24 cellular contexts compared by ENCODE assay signal in genomic region chr16:17295948-17296347, GRCh38.
DNase-seq lines count a peak whose midpoint lies in the region; ATAC-seq and TF ChIP-seq lines count a peak whose summit lies in the region.
"Had no signal": no experiment of that assay in that cellular context is flagged by ENCODE, and none has a peak within 500 bp of the region (broad histone marks: within the 10 kb centered on the region; RNA-seq: fewer than 3 reads in every experiment).

No MANE protein-coding gene starts in this region.

- 61 to 65% methylated on average over 5 of the region's 5 CpGs for WGBS in GM23248 (ENCODE audit: low coverage in 1 of 2, low lambda C conversion rate in 2 of 2, missing lambda C conversion rate in 2 of 2), 2 experiments

- no peaks in the 10 kb centered on the region; the same call in 1 of the 2 replicates for H4K20me1 ChIP-seq in GM23248 (ENCODE audit: insufficient read depth)

- no peaks in the 10 kb centered on the region for H3K9me2 ChIP-seq in GM23248 (ENCODE audit: insufficient read depth)

- no peak for TF ChIP-seq POLR2A in gastrocnemius medialis (IDR thresholded peaks at IDR 0.05)

- H3K9ac ChIP-seq in GM23248: 0 out of 2 replicates have a peak overlapping the region, but pooled peaks have one; percentile 8

- no peaks in the 10 kb centered on the region for H3K36me3 Mint-ChIP-seq in type B pancreatic cell

- TF ChIP-seq CTCF in right atrium auricular region (IDR thresholded peaks at IDR 0.05) (no peak), gastrocnemius medialis (IDR thresholded peaks at IDR 0.05 in 4 of 5, conservative IDR thresholded peaks at IDR 0.05 in 1 of 5) (no peak), type B pancreatic cell (conservative IDR thresholded peaks at IDR 0.05) (no peak)

- no peak overlapping the region for H3K27ac ChIP-seq in GM23248
- H3K27ac ChIP-seq in right atrium auricular region: peak overlapping the region; percentile 79 to 86
- peak overlapping the region; percentile 42 to 66 (median 60) for H3K27ac ChIP-seq in gastrocnemius medialis
- H3K27ac ChIP-seq: right lobe of liver had no signal

- H3K27ac Mint-ChIP-seq in type B pancreatic cell: no peak overlapping the region
- H3K27ac Mint-ChIP-seq: activated CD8-positive, alpha-beta T cell treated with anti-CD3 and anti-CD28 coated beads for 36 hours had no signal

- no peak overlapping the region for H3K4me2 ChIP-seq in GM23248 (ENCODE audit: unreplicated experiment)

- H3K4me3 ChIP-seq in GM23248 (no peak overlapping the region), right atrium auricular region (no peak overlapping the region), gastrocnemius medialis (no peak overlapping the region)
- H3K4me3 ChIP-seq: GM12878, heart right ventricle, right lobe of liver had no signal

- no peaks in the 10 kb centered on the region for H3K9me3 Mint-ChIP-seq in type B pancreatic cell
- H3K9me3 Mint-ChIP-seq: activated CD8-positive, alpha-beta T cell treated with anti-CD3 and anti-CD28 coated beads for 36 hours; CD8-positive, alpha-beta memory T cell had no signal

- H3K4me1 ChIP-seq in GM23248 (ENCODE audit: insufficient read depth) (0 out of 2 replicates have a peak, but pooled peaks cover 3% of the 10 kb centered on the region), right atrium auricular region (peaks cover 0 to 35% of the 10 kb centered on the region in 2 donors), gastrocnemius medialis (peaks cover 19 to 25% of the 10 kb centered on the region in 2 donors)
- H3K4me1 ChIP-seq: right lobe of liver had no signal

- in situ Hi-C loops in GM23248 (cut with MboI) (no loop called here), gastrocnemius medialis (cut with MboI; ENCODE audit: low sequenced_read_pairs in 4 of 4) (no loop called here)

- peaks cover 25% of the 10 kb centered on the region for H3K4me1 Mint-ChIP-seq in type B pancreatic cell (ENCODE audit: unreplicated experiment)

- ATAC-seq in SK-N-SH treated with all-trans-retinoic acid at 6 μM for 48 hours: peak; percentile 18; the same call in 1 of the 3 replicates
- peak; percentile 75 to 95 for ATAC-seq in gastrocnemius medialis
- no peak for ATAC-seq in GM19467 (IDR thresholded peaks at IDR 0.05; ENCODE audit: unreplicated experiment)
- ATAC-seq: activated CD4-positive, CD25-positive, alpha-beta regulatory T cell treated with anti-CD3 and anti-CD28 coated beads, Interleukin-2, amount 50 U/mL, for 24 hours; activated CD8-positive, alpha-beta T cell treated with anti-CD3 and anti-CD28 coated beads for 36 hours; GM12878; right lobe of liver had no signal

- H3K36me3 ChIP-seq in GM23248 (ENCODE audit: low read depth): no peaks in the 10 kb centered on the region
- H3K36me3 ChIP-seq in right atrium auricular region: no peaks in the 10 kb centered on the region
- no peaks in the 10 kb centered on the region for H3K36me3 ChIP-seq in gastrocnemius medialis
- H3K36me3 ChIP-seq: heart right ventricle, right lobe of liver had no signal

- H2AFZ ChIP-seq in GM23248: no peak overlapping the region

- DNase-seq in GM23248 (no peak), right atrium auricular region (ENCODE audit: low spot score) (no peak), gastrocnemius medialis (peak; percentile 25 to 30), posterior cingulate gyrus (no peak), NCI-H748 (lab: John Stamatoyannopoulos, UW; ENCODE audit: unreplicated experiment) (no peak), type B pancreatic cell (ENCODE audit: extremely low spot score, unreplicated experiment) (no peak)
- DNase-seq: activated CD8-positive, alpha-beta T cell treated with anti-CD3 and anti-CD28 coated beads for 36 hours; activated naive CD4-positive, alpha-beta T cell; CD8-positive, alpha-beta memory T cell; cerebellar nuclear complex; effector CD8-positive, alpha-beta T cell; H7; KBM-7; NCI-H1048; NCI-H2029 treated with DMSO at 0.1 percent for 48 hours; NCI-H446; right lobe of liver; RPMI8226; T1000 had no signal

- peaks cover 91% of the 10 kb centered on the region for H3K79me2 ChIP-seq in GM23248 (ENCODE audit: insufficient read depth)

- H3K9me3 ChIP-seq in GM23248 (ENCODE audit: low read depth) (no peaks in the 10 kb centered on the region), right atrium auricular region (no peaks in the 10 kb centered on the region), gastrocnemius medialis (no peaks in the 10 kb centered on the region)
- H3K9me3 ChIP-seq: heart right ventricle, right lobe of liver had no signal

- intact Hi-C loops in gastrocnemius medialis (cut with DNase I; ENCODE audit: low total_unique reads): no loop called here
- intact Hi-C loops in posterior cingulate gyrus (cut with DNase I): no loop called here

- H3K27me3 ChIP-seq in GM23248 (replicated peaks; ENCODE audit: insufficient read depth): no peaks in the 10 kb centered on the region
- H3K27me3 ChIP-seq in right atrium auricular region: no peaks in the 10 kb centered on the region
- H3K27me3 ChIP-seq in gastrocnemius medialis: no peaks in the 10 kb centered on the region
- H3K27me3 ChIP-seq: heart right ventricle, right lobe of liver had no signal

- peaks cover 10% of the 10 kb centered on the region; the same call in 1 of the 2 replicates for H3F3A ChIP-seq in GM23248 (ENCODE audit: insufficient read depth)

- no peaks in the 10 kb centered on the region for H3K27me3 Mint-ChIP-seq in type B pancreatic cell
- H3K27me3 Mint-ChIP-seq: activated CD8-positive, alpha-beta T cell treated with anti-CD3 and anti-CD28 coated beads for 36 hours had no signal

- H3K4me3 Mint-ChIP-seq in type B pancreatic cell: no peak overlapping the region
- H3K4me3 Mint-ChIP-seq: activated CD8-positive, alpha-beta T cell treated with anti-CD3 and anti-CD28 coated beads for 36 hours had no signal

TF ChIP-seq in SK-N-SH treated with all-trans-retinoic acid at 6 μM for 48 hours, 23 proteins besides CTCF, POLR2A, EP300 and RAD21:
- no peak for TF ChIP-seq OSR1 (CRISPR knock-in tag; IDR thresholded peaks at IDR 0.05)
- no peak for TF ChIP-seq CSDC2 (CRISPR knock-in tag; IDR thresholded peaks at IDR 0.05)
- no peak for TF ChIP-seq TSHZ2 (CRISPR knock-in tag; IDR thresholded peaks at IDR 0.05)
- TF ChIP-seq, protein P1, sequence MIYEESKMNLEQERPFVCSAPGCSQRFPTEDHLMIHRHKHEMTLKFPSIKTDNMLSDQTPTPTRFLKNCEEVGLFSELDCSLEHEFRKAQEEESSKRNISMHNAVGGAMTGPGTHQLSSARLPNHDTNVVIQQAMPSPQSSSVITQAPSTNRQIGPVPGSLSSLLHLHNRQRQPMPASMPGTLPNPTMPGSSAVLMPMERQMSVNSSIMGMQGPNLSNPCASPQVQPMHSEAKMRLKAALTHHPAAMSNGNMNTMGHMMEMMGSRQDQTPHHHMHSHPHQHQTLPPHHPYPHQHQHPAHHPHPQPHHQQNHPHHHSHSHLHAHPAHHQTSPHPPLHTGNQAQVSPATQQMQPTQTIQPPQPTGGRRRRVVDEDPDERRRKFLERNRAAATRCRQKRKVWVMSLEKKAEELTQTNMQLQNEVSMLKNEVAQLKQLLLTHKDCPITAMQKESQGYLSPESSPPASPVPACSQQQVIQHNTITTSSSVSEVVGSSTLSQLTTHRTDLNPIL (CRISPR knock-in tag; IDR thresholded peaks at IDR 0.05; ENCODE audit: low read depth): no peak
- no peak for TF ChIP-seq BACH2 (CRISPR knock-in tag; IDR thresholded peaks at IDR 0.05; ENCODE audit: borderline replicate concordance)
- no peak for TF ChIP-seq RARB (CRISPR knock-in tag; IDR thresholded peaks at IDR 0.05)
- TF ChIP-seq, protein P2, sequence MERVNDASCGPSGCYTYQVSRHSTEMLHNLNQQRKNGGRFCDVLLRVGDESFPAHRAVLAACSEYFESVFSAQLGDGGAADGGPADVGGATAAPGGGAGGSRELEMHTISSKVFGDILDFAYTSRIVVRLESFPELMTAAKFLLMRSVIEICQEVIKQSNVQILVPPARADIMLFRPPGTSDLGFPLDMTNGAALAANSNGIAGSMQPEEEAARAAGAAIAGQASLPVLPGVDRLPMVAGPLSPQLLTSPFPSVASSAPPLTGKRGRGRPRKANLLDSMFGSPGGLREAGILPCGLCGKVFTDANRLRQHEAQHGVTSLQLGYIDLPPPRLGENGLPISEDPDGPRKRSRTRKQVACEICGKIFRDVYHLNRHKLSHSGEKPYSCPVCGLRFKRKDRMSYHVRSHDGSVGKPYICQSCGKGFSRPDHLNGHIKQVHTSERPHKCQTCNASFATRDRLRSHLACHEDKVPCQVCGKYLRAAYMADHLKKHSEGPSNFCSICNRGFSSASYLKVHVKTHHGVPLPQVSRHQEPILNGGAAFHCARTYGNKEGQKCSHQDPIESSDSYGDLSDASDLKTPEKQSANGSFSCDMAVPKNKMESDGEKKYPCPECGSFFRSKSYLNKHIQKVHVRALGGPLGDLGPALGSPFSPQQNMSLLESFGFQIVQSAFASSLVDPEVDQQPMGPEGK (CRISPR knock-in tag; IDR thresholded peaks at IDR 0.05; ENCODE audit: borderline replicate concordance): no peak
- TF ChIP-seq ZNF8 (CRISPR knock-in tag; IDR thresholded peaks at IDR 0.05): no peak
- no peak for TF ChIP-seq ESRRG (CRISPR knock-in tag; IDR thresholded peaks at IDR 0.05)
- no peak for TF ChIP-seq GLIS3 (CRISPR knock-in tag; IDR thresholded peaks at IDR 0.05)
- no peak for TF ChIP-seq ZNF70 (CRISPR knock-in tag; IDR thresholded peaks at IDR 0.05)
- TF ChIP-seq ZFP3 (CRISPR knock-in tag; IDR thresholded peaks at IDR 0.05): no peak
TF ChIP-seq in SK-N-SH treated with all-trans-retinoic acid at 6 μM for 48 hours: peak in this region for 0.

Comparison
In these comparisons a context has a peak if more than half of its experiments do, and no peak if none do; other contexts are left out.
1. DNase-seq: peak in gastrocnemius medialis (2 of 2); none in GM23248 (single experiment), right atrium auricular region (single experiment), posterior cingulate gyrus (0 of 10), NCI-H748 (single experiment) and type B pancreatic cell (single experiment).